16 cellular contexts compared by ENCODE assay signal in genomic region chr4:89563431-89563830, GRCh38.
A peak's percentile ranks its signal among the peaks of the same experiment; 100 is the strongest.
DNase-seq lines count a peak whose midpoint lies in the region; ATAC-seq and TF ChIP-seq lines count a peak whose summit lies in the region.
"Had no signal": no experiment of that assay in that cellular context is flagged by ENCODE, and none has a peak within 500 bp of the region (broad histone marks: within the 10 kb centered on the region; RNA-seq: fewer than 3 reads in every experiment).

No MANE protein-coding gene starts in this region.

- TF ChIP-seq CTCF in activated CD8-positive, alpha-beta T cell treated with anti-CD3 and anti-CD28 coated beads for 36 hours (IDR thresholded peaks at IDR 0.05) = no peak
- TF ChIP-seq CTCF in natural killer cell (IDR thresholded peaks at IDR 0.05) = no peak

- intact Hi-C loops in activated CD8-positive, alpha-beta T cell treated with anti-CD3 and anti-CD28 coated beads for 36 hours (cut with micrococcal nuclease) = no loop called here
- intact Hi-C loops in natural killer cell (cut with micrococcal nuclease) = no loop called here

- peaks cover 2% of the 10 kb centered on the region for H3K4me1 Mint-ChIP-seq in activated CD8-positive, alpha-beta T cell treated with anti-CD3 and anti-CD28 coated beads for 36 hours (ENCODE audit: low read depth)
- no peaks in the 10 kb centered on the region for H3K4me1 Mint-ChIP-seq in activated CD8-positive, alpha-beta T cell treated with anti-CD3 and anti-CD28 coated beads, Interleukin-2, amount 10 ng/mL, durations not matched to agents 7 days and 5 days (ENCODE audit: low read depth)
- H3K4me1 Mint-ChIP-seq in natural killer cell = no peaks in the 10 kb centered on the region

- no peak for DNase-seq in activated CD8-positive, alpha-beta T cell treated with anti-CD3 and anti-CD28 coated beads for 36 hours
- no peak for DNase-seq in activated CD8-positive, alpha-beta T cell treated with anti-CD3 and anti-CD28 coated beads, Interleukin-2, amount 10 ng/mL, durations not matched to agents 7 days and 5 days
- DNase-seq in HT1080 (ENCODE audit: low read depth) = peak; percentile 5
- DNase-seq in natural killer cell = no peak
- DNase-seq in NCI-H82 treated with DMSO at 0.1 percent for 48 hours (lab: John Stamatoyannopoulos, UW; ENCODE audit: unreplicated experiment) = no peak
- DNase-seq in occipital lobe (lab: John Stamatoyannopoulos, UW) = no peak
- no peak for DNase-seq in HuH-7 (ENCODE audit: low spot score)
- DNase-seq: COR-L47, gastrocnemius medialis, left colon, small intestine, transverse colon had no signal

- no peaks in the 10 kb centered on the region for H3K9me3 Mint-ChIP-seq in activated CD8-positive, alpha-beta T cell treated with anti-CD3 and anti-CD28 coated beads for 36 hours
- H3K9me3 Mint-ChIP-seq in activated CD8-positive, alpha-beta T cell treated with anti-CD3 and anti-CD28 coated beads, Interleukin-2, amount 10 ng/mL, durations not matched to agents 7 days and 5 days (ENCODE audit: insufficient read depth) = no peaks in the 10 kb centered on the region
- no peaks in the 10 kb centered on the region for H3K9me3 Mint-ChIP-seq in natural killer cell
- H3K9me3 Mint-ChIP-seq: T-helper 1 cell treated with Interleukin-12 subunit alpha and Interleukin-12 subunit beta and Interleukin-4 antibody, amounts not matched to agents 30 μg/mL and 1 μg/mL, for 36 hours had no signal

- peaks cover 5% of the 10 kb centered on the region for H3K27me3 Mint-ChIP-seq in activated CD8-positive, alpha-beta T cell treated with anti-CD3 and anti-CD28 coated beads for 36 hours
- H3K27me3 Mint-ChIP-seq in activated CD8-positive, alpha-beta T cell treated with anti-CD3 and anti-CD28 coated beads, Interleukin-2, amount 10 ng/mL, durations not matched to agents 7 days and 5 days (ENCODE audit: low read depth) = peaks cover 17% of the 10 kb centered on the region
- no peaks in the 10 kb centered on the region for H3K27me3 Mint-ChIP-seq in natural killer cell (ENCODE audit: low read depth in 2 of 2)

- no peak overlapping the region for H3K4me3 Mint-ChIP-seq in activated CD8-positive, alpha-beta T cell treated with anti-CD3 and anti-CD28 coated beads for 36 hours
- no peak overlapping the region for H3K4me3 Mint-ChIP-seq in activated CD8-positive, alpha-beta T cell treated with anti-CD3 and anti-CD28 coated beads, Interleukin-2, amount 10 ng/mL, durations not matched to agents 7 days and 5 days
- no peak overlapping the region for H3K4me3 Mint-ChIP-seq in natural killer cell
- H3K4me3 Mint-ChIP-seq: activated naive CD8-positive, alpha-beta T cell; T-helper 1 cell treated with Interleukin-12 subunit alpha and Interleukin-12 subunit beta and Interleukin-4 antibody, amounts not matched to agents 30 μg/mL and 1 μg/mL, for 36 hours had no signal

- H3K36me3 Mint-ChIP-seq in activated CD8-positive, alpha-beta T cell treated with anti-CD3 and anti-CD28 coated beads for 36 hours (ENCODE audit: low read depth) = no peaks in the 10 kb centered on the region
- no peaks in the 10 kb centered on the region for H3K36me3 Mint-ChIP-seq in activated CD8-positive, alpha-beta T cell treated with anti-CD3 and anti-CD28 coated beads, Interleukin-2, amount 10 ng/mL, durations not matched to agents 7 days and 5 days (ENCODE audit: low read depth)
- H3K36me3 Mint-ChIP-seq in natural killer cell = no peaks in the 10 kb centered on the region
- H3K36me3 Mint-ChIP-seq: activated naive CD8-positive, alpha-beta T cell had no signal

- CTCF ChIA-PET in activated CD8-positive, alpha-beta T cell treated with anti-CD3 and anti-CD28 coated beads for 36 hours (lab: Charles Lee) = no interaction called here
- CTCF ChIA-PET in activated CD8-positive, alpha-beta T cell treated with anti-CD3 and anti-CD28 coated beads, Interleukin-2, amount 10 ng/mL, durations not matched to agents 7 days and 5 days (lab: Charles Lee) = no interaction called here

- POLR2A ChIA-PET in activated CD8-positive, alpha-beta T cell treated with anti-CD3 and anti-CD28 coated beads for 36 hours (lab: Charles Lee) = no interaction called here
- POLR2A ChIA-PET in activated CD8-positive, alpha-beta T cell treated with anti-CD3 and anti-CD28 coated beads, Interleukin-2, amount 10 ng/mL, durations not matched to agents 7 days and 5 days (lab: Charles Lee) = no interaction called here

- peak; percentile 62 for ATAC-seq in activated CD8-positive, alpha-beta T cell treated with anti-CD3 and anti-CD28 coated beads for 36 hours
- no peak for ATAC-seq in activated CD8-positive, alpha-beta T cell treated with anti-CD3 and anti-CD28 coated beads, Interleukin-2, amount 10 ng/mL, durations not matched to agents 7 days and 5 days
- ATAC-seq in HG02763 (IDR thresholded peaks at IDR 0.05; ENCODE audit: unreplicated experiment) (peak; percentile 76), natural killer cell (peak in 2 of 3 donors; percentile 40)
- ATAC-seq: gastrocnemius medialis, left colon, PC-3 had no signal

- no peak overlapping the region for H3K27ac Mint-ChIP-seq in activated CD8-positive, alpha-beta T cell treated with anti-CD3 and anti-CD28 coated beads for 36 hours
- no peak overlapping the region for H3K27ac Mint-ChIP-seq in activated CD8-positive, alpha-beta T cell treated with anti-CD3 and anti-CD28 coated beads, Interleukin-2, amount 10 ng/mL, durations not matched to agents 7 days and 5 days
- H3K27ac Mint-ChIP-seq in natural killer cell = no peak overlapping the region
- H3K27ac Mint-ChIP-seq: activated naive CD8-positive, alpha-beta T cell; T-helper 1 cell treated with Interleukin-12 subunit alpha and Interleukin-12 subunit beta and Interleukin-4 antibody, amounts not matched to agents 30 μg/mL and 1 μg/mL, for 36 hours had no signal
